ENCODE assay signal across 2 cellular contexts in genomic region chr2:158391876-158392275, GRCh38.
TF ChIP-seq lines count a peak whose summit lies in the region.

No MANE protein-coding gene starts in this region.

TF ChIP-seq in IMR-90, 13 proteins besides CTCF, POLR2A, EP300 and RAD21:
- TF ChIP-seq RFX5 (IDR thresholded peaks at IDR 0.05; ENCODE audit: low read depth, low read length), result no peak
- TF ChIP-seq ELK1 (IDR thresholded peaks at IDR 0.05; ENCODE audit: borderline replicate concordance, low read depth, low read length), result no peak
- TF ChIP-seq SMC3 (IDR thresholded peaks at IDR 0.05; ENCODE audit: low read depth, low read length), result no peak

TF ChIP-seq in GM12878, 131 proteins besides CTCF, POLR2A, EP300 and RAD21:
- TF ChIP-seq EZH2 (IDR thresholded peaks at IDR 0.05; ENCODE audit: borderline replicate concordance, control insufficient read depth, low read depth, low read length), result no peak
- TF ChIP-seq KAT2A (conservative IDR thresholded peaks at IDR 0.05; ENCODE audit: control insufficient read depth, low read depth, low read length), result no peak
- no peak for TF ChIP-seq TCF12 (IDR thresholded peaks at IDR 0.05; ENCODE audit: low read depth, low read length)
- no peak for TF ChIP-seq ZBTB33 (IDR thresholded peaks at IDR 0.05)
- 0 out of 2 replicates have a peak, but pooled peaks have one; percentile 27 for TF ChIP-seq IKZF1 (conservative IDR thresholded peaks at IDR 0.05)
- TF ChIP-seq EED (IDR thresholded peaks at IDR 0.05; ENCODE audit: low read depth), result 0 out of 2 replicates have a peak, but pooled peaks have one; percentile 30
- 0 out of 2 replicates have a peak, but pooled peaks have one; percentile 15 for TF ChIP-seq ATF7 (IDR thresholded peaks at IDR 0.05; ENCODE audit: low read depth)
- TF ChIP-seq PML (IDR thresholded peaks at IDR 0.05; ENCODE audit: low read length), result no peak
- no peak for TF ChIP-seq STAT1 (conservative IDR thresholded peaks at IDR 0.05)
- no peak for TF ChIP-seq MAX (IDR thresholded peaks at IDR 0.05; ENCODE audit: low read depth, low read length)
- TF ChIP-seq CREM (IDR thresholded peaks at IDR 0.05; ENCODE audit: low read depth), result peak; percentile 24; the same call in 1 of the 2 replicates
